ENCODE assay signal across 1 cellular context in the genomic region with DNA sequence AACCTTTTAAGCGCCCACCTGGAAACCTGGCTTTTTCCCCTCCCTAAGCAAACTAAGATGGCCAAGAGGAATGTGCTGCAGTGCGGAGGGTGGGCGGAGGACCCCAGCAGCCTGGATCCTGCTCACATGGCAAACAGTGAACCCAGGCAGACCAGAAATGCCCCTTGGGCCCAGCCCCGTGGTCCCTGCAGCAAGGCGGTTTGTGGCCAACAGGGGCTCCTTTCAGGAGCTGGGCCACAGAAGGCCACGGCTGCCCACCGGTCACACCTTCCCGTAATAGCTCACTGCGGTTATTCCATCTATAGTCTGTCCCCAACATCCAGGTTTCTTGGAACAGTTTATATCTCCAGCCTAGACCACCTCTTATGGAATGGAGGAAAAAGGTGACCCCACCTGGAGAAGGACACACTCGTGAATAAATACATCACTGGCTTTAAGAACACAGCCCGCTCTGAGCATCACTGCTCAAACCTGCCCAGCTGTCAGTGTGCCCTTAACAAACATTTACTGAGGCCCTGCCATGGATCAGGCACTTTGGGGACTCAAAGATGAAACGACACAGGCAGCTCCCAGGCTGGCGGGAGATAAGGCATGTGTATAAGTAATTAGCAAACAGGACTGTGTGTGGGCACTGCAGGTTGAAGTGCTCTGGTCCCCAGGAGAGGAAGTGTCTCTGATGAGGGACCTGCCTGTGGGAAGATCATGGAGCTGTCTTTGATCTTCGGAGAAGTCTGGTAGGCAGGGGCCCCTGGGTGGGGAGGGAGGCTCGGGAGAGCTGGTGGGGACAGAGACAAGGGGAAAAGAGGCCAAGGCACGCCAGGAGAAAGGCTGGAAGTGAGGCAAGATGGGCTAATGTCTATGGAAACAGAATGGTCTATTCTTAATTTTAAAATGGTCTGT.
TF ChIP-seq lines count a peak whose summit lies in the region.

No MANE protein-coding gene starts in this region.

TF ChIP-seq in HepG2, 621 proteins besides CTCF, POLR2A, EP300 and RAD21 (continued from another document and continues in another):
- TF ChIP-seq, protein P1, sequence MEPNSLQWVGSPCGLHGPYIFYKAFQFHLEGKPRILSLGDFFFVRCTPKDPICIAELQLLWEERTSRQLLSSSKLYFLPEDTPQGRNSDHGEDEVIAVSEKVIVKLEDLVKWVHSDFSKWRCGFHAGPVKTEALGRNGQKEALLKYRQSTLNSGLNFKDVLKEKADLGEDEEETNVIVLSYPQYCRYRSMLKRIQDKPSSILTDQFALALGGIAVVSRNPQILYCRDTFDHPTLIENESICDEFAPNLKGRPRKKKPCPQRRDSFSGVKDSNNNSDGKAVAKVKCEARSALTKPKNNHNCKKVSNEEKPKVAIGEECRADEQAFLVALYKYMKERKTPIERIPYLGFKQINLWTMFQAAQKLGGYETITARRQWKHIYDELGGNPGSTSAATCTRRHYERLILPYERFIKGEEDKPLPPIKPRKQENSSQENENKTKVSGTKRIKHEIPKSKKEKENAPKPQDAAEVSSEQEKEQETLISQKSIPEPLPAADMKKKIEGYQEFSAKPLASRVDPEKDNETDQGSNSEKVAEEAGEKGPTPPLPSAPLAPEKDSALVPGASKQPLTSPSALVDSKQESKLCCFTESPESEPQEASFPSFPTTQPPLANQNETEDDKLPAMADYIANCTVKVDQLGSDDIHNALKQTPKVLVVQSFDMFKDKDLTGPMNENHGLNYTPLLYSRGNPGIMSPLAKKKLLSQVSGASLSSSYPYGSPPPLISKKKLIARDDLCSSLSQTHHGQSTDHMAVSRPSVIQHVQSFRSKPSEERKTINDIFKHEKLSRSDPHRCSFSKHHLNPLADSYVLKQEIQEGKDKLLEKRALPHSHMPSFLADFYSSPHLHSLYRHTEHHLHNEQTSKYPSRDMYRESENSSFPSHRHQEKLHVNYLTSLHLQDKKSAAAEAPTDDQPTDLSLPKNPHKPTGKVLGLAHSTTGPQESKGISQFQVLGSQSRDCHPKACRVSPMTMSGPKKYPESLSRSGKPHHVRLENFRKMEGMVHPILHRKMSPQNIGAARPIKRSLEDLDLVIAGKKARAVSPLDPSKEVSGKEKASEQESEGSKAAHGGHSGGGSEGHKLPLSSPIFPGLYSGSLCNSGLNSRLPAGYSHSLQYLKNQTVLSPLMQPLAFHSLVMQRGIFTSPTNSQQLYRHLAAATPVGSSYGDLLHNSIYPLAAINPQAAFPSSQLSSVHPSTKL (CRISPR knock-in tag; IDR thresholded peaks at IDR 0.05): peak; percentile 90
- TF ChIP-seq, protein P2, sequence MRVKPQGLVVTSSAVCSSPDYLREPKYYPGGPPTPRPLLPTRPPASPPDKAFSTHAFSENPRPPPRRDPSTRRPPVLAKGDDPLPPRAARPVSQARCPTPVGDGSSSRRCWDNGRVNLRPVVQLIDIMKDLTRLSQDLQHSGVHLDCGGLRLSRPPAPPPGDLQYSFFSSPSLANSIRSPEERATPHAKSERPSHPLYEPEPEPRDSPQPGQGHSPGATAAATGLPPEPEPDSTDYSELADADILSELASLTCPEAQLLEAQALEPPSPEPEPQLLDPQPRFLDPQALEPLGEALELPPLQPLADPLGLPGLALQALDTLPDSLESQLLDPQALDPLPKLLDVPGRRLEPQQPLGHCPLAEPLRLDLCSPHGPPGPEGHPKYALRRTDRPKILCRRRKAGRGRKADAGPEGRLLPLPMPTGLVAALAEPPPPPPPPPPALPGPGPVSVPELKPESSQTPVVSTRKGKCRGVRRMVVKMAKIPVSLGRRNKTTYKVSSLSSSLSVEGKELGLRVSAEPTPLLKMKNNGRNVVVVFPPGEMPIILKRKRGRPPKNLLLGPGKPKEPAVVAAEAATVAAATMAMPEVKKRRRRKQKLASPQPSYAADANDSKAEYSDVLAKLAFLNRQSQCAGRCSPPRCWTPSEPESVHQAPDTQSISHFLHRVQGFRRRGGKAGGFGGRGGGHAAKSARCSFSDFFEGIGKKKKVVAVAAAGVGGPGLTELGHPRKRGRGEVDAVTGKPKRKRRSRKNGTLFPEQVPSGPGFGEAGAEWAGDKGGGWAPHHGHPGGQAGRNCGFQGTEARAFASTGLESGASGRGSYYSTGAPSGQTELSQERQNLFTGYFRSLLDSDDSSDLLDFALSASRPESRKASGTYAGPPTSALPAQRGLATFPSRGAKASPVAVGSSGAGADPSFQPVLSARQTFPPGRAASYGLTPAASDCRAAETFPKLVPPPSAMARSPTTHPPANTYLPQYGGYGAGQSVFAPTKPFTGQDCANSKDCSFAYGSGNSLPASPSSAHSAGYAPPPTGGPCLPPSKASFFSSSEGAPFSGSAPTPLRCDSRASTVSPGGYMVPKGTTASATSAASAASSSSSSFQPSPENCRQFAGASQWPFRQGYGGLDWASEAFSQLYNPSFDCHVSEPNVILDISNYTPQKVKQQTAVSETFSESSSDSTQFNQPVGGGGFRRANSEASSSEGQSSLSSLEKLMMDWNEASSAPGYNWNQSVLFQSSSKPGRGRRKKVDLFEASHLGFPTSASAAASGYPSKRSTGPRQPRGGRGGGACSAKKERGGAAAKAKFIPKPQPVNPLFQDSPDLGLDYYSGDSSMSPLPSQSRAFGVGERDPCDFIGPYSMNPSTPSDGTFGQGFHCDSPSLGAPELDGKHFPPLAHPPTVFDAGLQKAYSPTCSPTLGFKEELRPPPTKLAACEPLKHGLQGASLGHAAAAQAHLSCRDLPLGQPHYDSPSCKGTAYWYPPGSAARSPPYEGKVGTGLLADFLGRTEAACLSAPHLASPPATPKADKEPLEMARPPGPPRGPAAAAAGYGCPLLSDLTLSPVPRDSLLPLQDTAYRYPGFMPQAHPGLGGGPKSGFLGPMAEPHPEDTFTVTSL (CRISPR knock-in tag; IDR thresholded peaks at IDR 0.05; ENCODE audit: borderline replicate concordance): peak; percentile 77; the same call in 1 of the 2 replicates
- TF ChIP-seq TOE1 (CRISPR knock-in tag; IDR thresholded peaks at IDR 0.05) (peak; percentile 72; the same call in 1 of the 2 replicates), SRSF9 (IDR thresholded peaks at IDR 0.05; ENCODE audit: borderline replicate concordance, insufficient read depth, low read depth, low read length, poor library complexity, severe bottlenecking) (no peak), CBFB (CRISPR knock-in tag; IDR thresholded peaks at IDR 0.05) (peak; percentile 51; the same call in 1 of the 2 replicates), FOXO1 (CRISPR knock-in tag; IDR thresholded peaks at IDR 0.05) (peak; percentile 89; the same call in 1 of the 2 replicates), STAG1 (CRISPR knock-in tag; IDR thresholded peaks at IDR 0.05) (peak; percentile 35), IKZF1 (IDR thresholded peaks at IDR 0.05) (no peak), ZNF343 (CRISPR knock-in tag; IDR thresholded peaks at IDR 0.05) (peak; percentile 54; the same call in 1 of the 2 replicates), ELF1 (CRISPR knock-in tag; IDR thresholded peaks at IDR 0.05) (peak; percentile 27; the same call in 1 of the 2 replicates), ZNF883 (CRISPR knock-in tag; IDR thresholded peaks at IDR 0.05; ENCODE audit: not compliant biosample characterization) (peak; percentile 13), ZNF296 (CRISPR knock-in tag; conservative IDR thresholded peaks at IDR 0.05) (peak; percentile 67; the same call in 1 of the 2 replicates), ZNF510 (CRISPR knock-in tag; IDR thresholded peaks at IDR 0.05; ENCODE audit: low read depth) (peak; percentile 66; the same call in 1 of the 2 replicates), ZNF75D (CRISPR knock-in tag; IDR thresholded peaks at IDR 0.05; ENCODE audit: borderline replicate concordance) (no peak), FIP1L1 (IDR thresholded peaks at IDR 0.05; ENCODE audit: borderline replicate concordance, insufficient read depth, low read depth, low read length) (peak; percentile 70), SIX4 (CRISPR knock-in tag; IDR thresholded peaks at IDR 0.05) (peak; percentile 84), HHEX (CRISPR knock-in tag; IDR thresholded peaks at IDR 0.05) (peak; percentile 94), ISX (CRISPR knock-in tag; conservative IDR thresholded peaks at IDR 0.05) (no peak), ZNF570 (CRISPR knock-in tag; IDR thresholded peaks at IDR 0.05; ENCODE audit: borderline replicate concordance) (no peak), SMC3 (IDR thresholded peaks at IDR 0.05; ENCODE audit: low read length) (no peak)
- TF ChIP-seq, protein P3, sequence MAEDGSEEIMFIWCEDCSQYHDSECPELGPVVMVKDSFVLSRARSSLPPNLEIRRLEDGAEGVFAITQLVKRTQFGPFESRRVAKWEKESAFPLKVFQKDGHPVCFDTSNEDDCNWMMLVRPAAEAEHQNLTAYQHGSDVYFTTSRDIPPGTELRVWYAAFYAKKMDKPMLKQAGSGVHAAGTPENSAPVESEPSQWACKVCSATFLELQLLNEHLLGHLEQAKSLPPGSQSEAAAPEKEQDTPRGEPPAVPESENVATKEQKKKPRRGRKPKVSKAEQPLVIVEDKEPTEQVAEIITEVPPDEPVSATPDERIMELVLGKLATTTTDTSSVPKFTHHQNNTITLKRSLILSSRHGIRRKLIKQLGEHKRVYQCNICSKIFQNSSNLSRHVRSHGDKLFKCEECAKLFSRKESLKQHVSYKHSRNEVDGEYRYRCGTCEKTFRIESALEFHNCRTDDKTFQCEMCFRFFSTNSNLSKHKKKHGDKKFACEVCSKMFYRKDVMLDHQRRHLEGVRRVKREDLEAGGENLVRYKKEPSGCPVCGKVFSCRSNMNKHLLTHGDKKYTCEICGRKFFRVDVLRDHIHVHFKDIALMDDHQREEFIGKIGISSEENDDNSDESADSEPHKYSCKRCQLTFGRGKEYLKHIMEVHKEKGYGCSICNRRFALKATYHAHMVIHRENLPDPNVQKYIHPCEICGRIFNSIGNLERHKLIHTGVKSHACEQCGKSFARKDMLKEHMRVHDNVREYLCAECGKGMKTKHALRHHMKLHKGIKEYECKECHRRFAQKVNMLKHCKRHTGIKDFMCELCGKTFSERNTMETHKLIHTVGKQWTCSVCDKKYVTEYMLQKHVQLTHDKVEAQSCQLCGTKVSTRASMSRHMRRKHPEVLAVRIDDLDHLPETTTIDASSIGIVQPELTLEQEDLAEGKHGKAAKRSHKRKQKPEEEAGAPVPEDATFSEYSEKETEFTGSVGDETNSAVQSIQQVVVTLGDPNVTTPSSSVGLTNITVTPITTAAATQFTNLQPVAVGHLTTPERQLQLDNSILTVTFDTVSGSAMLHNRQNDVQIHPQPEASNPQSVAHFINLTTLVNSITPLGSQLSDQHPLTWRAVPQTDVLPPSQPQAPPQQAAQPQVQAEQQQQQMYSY (CRISPR knock-in tag; IDR thresholded peaks at IDR 0.05): peak; percentile 61; the same call in 1 of the 2 replicates
- TF ChIP-seq, protein P4, sequence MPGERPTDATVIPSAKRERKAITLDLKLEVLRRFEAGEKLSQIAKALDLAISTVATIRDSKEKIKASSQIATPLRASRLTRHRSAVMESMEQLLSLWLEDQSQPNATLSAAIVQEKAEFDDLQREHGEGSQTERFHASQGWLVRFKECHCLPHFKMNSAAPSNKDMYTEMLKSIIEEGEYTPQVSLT (CRISPR knock-in tag; IDR thresholded peaks at IDR 0.05; ENCODE audit: borderline replicate concordance, low read depth): no peak
- TF ChIP-seq, protein P5, sequence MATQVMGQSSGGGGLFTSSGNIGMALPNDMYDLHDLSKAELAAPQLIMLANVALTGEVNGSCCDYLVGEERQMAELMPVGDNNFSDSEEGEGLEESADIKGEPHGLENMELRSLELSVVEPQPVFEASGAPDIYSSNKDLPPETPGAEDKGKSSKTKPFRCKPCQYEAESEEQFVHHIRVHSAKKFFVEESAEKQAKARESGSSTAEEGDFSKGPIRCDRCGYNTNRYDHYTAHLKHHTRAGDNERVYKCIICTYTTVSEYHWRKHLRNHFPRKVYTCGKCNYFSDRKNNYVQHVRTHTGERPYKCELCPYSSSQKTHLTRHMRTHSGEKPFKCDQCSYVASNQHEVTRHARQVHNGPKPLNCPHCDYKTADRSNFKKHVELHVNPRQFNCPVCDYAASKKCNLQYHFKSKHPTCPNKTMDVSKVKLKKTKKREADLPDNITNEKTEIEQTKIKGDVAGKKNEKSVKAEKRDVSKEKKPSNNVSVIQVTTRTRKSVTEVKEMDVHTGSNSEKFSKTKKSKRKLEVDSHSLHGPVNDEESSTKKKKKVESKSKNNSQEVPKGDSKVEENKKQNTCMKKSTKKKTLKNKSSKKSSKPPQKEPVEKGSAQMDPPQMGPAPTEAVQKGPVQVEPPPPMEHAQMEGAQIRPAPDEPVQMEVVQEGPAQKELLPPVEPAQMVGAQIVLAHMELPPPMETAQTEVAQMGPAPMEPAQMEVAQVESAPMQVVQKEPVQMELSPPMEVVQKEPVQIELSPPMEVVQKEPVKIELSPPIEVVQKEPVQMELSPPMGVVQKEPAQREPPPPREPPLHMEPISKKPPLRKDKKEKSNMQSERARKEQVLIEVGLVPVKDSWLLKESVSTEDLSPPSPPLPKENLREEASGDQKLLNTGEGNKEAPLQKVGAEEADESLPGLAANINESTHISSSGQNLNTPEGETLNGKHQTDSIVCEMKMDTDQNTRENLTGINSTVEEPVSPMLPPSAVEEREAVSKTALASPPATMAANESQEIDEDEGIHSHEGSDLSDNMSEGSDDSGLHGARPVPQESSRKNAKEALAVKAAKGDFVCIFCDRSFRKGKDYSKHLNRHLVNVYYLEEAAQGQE (IDR thresholded peaks at IDR 0.05; ENCODE audit: borderline replicate concordance in 1 of 2, low read depth in 1 of 2, low read length in 2 of 2): peak in 1 of 2 experiments; percentile 62; a peak in 2 of 4 replicates
- TF ChIP-seq, protein P6, sequence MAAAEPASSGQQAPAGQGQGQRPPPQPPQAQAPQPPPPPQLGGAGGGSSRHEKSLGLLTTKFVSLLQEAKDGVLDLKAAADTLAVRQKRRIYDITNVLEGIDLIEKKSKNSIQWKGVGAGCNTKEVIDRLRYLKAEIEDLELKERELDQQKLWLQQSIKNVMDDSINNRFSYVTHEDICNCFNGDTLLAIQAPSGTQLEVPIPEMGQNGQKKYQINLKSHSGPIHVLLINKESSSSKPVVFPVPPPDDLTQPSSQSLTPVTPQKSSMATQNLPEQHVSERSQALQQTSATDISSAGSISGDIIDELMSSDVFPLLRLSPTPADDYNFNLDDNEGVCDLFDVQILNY (CRISPR knock-in tag; conservative IDR thresholded peaks at IDR 0.05): peak; percentile 77; the same call in 1 of the 2 replicates
- TF ChIP-seq, protein P7, sequence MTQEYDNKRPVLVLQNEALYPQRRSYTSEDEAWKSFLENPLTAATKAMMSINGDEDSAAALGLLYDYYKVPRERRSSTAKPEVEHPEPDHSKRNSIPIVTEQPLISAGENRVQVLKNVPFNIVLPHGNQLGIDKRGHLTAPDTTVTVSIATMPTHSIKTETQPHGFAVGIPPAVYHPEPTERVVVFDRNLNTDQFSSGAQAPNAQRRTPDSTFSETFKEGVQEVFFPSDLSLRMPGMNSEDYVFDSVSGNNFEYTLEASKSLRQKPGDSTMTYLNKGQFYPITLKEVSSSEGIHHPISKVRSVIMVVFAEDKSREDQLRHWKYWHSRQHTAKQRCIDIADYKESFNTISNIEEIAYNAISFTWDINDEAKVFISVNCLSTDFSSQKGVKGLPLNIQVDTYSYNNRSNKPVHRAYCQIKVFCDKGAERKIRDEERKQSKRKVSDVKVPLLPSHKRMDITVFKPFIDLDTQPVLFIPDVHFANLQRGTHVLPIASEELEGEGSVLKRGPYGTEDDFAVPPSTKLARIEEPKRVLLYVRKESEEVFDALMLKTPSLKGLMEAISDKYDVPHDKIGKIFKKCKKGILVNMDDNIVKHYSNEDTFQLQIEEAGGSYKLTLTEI (CRISPR knock-in tag; conservative IDR thresholded peaks at IDR 0.05): no peak
- TF ChIP-seq, protein P8, sequence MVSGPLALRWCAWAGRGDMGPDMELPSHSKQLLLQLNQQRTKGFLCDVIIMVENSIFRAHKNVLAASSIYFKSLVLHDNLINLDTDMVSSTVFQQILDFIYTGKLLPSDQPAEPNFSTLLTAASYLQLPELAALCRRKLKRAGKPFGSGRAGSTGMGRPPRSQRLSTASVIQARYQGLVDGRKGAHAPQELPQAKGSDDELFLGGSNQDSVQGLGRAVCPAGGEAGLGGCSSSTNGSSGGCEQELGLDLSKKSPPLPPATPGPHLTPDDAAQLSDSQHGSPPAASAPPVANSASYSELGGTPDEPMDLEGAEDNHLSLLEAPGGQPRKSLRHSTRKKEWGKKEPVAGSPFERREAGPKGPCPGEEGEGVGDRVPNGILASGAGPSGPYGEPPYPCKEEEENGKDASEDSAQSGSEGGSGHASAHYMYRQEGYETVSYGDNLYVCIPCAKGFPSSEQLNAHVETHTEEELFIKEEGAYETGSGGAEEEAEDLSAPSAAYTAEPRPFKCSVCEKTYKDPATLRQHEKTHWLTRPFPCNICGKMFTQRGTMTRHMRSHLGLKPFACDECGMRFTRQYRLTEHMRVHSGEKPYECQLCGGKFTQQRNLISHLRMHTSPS (CRISPR knock-in tag; IDR thresholded peaks at IDR 0.05; ENCODE audit: low read depth): peak; percentile 94
